In the genomic region with DNA sequence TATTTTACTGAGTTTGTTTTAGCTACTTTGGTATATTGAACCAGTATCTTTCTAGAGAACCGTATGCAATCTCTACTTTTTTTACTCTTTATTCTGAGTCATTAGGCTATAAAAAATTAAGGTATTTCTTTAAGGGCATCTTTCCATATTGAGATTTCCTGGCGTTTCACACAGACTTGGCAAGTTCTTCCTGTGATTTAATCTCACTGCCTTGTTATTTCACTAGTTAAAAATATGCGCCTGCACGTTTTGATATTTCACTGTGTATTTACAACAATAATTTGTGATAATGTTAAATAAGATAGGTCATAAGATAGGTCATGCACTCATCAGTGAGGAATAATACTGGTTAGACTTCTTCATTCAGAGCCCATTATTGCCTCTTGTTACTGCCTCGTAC, we compare ENCODE assay signal across 35 cellular contexts. TPM values are rescaled to one million over a fixed set of nuclear protein-coding genes. Genes with fewer than 3 reads are reported as not detected.
"Had no signal": no experiment of that assay in that cellular context is flagged by ENCODE, and none has a peak within 500 bp of the region (broad histone marks: within the 10 kb centered on the region; RNA-seq: fewer than 3 reads in every experiment).

No MANE protein-coding gene starts in this region.

- H3K36me3 ChIP-seq: adrenal gland had no signal

- H2AFZ ChIP-seq: PC-9 had no signal

- DNase-seq: activated CD4-positive, alpha-beta T cell treated with anti-CD3 and anti-CD28 coated beads for 36 hours; activated CD4-positive, alpha-beta T cell treated with anti-CD3 and anti-CD28 coated beads, Interleukin-2, amount 10 ng/mL, durations not matched to agents 7 days and 5 days; activated CD4-positive, alpha-beta T cell treated with anti-CD3 and anti-CD28 coated beads, Interleukin-2, amount 50 U/mL, for 48 hours; activated CD8-positive, alpha-beta T cell treated with anti-CD3 and anti-CD28 coated beads, Interleukin-2, amount 10 ng/mL, durations not matched to agents 7 days and 5 days; activated gamma-delta T cell treated with Interleukin-2 at 50 U/mL for 16 hours; activated naive CD4-positive, alpha-beta T cell treated with anti-CD3 and anti-CD28 coated beads for 36 hours; activated T-cell treated with anti-CD3 and anti-CD28 coated beads, Interleukin-2, amount 50 U/mL, for 24 hours; adrenal gland; caudate nucleus; cerebellar nuclear complex; NCI-H1048; NCI-H1436 treated with DMSO at 0.1 percent for 48 hours; NCI-H1694 treated with DMSO at 0.1 percent for 48 hours; NCI-H2029; NCI-H510A; NCI-H526; NCI-H748 treated with DMSO at 0.1 percent for 48 hours; NK-92 treated with Interleukin-12 subunit alpha and Interleukin-12 subunit beta, amount 100 ng/mL, for 24 hours; PC-9; SIG-M5; T-helper 1 cell; T-helper 2 cell; T-helper 9 cell had no signal

- ATAC-seq: activated CD4-positive, alpha-beta T cell treated with anti-CD3 and anti-CD28 coated beads for 36 hours; activated CD4-positive, CD25-positive, alpha-beta regulatory T cell treated with anti-CD3 and anti-CD28 coated beads, Interleukin-2, amount 50 U/mL, for 24 hours; activated CD8-positive, alpha-beta T cell treated with anti-CD3 and anti-CD28 coated beads, Interleukin-2, amount 10 ng/mL, durations not matched to agents 7 days and 5 days; activated naive CD4-positive, alpha-beta T cell treated with anti-CD3 and anti-CD28 coated beads, Interleukin-2, amount 50 U/mL, for 72 hours; Right ventricle myocardium inferior; SK-N-SH treated with all-trans-retinoic acid at 6 μM for 48 hours; WTC11 had no signal

- H3K4me3 ChIP-seq: adrenal gland, PC-9 had no signal

- H3K27ac ChIP-seq: adrenal gland, PC-9, RWPE1 had no signal

- H3K9me3 ChIP-seq: adrenal gland had no signal

- FAIRE-seq: astrocyte, bronchial epithelial cell, RCC 7860 had no signal

- H3K4me2 ChIP-seq: PC-9 had no signal

- H3K4me1 ChIP-seq: adrenal gland had no signal

- H3K27me3 ChIP-seq: adrenal gland had no signal

RNA-seq across cellular contexts. Expression of a gene that starts 16.2 kb away (rescaled TPM):
- total RNA-seq: activated CD4-positive, alpha-beta T cell treated with anti-CD3 and anti-CD28 coated beads for 36 hours; activated CD4-positive, alpha-beta T cell treated with anti-CD3 and anti-CD28 coated beads, Interleukin-2, amount 10 ng/mL, durations not matched to agents 7 days and 5 days; activated CD8-positive, alpha-beta T cell treated with anti-CD3 and anti-CD28 coated beads, Interleukin-2, amount 10 ng/mL, durations not matched to agents 7 days and 5 days; activated naive CD4-positive, alpha-beta T cell treated with anti-CD3 and anti-CD28 coated beads for 36 hours; activated T-helper 2 cell treated with anti-CD3 and anti-CD28 coated beads, Interferon-gamma antibody, Interleukin-2, Interleukin-4, amounts not matched to agents 10 μg/mL and 5 μg/mL and 100 μg/mL, durations not matched to agents 14 hours and 24 hours and 36 hours; astrocyte; bronchial epithelial cell; MCF 10A; PC-9; Right ventricle myocardium inferior; SK-MEL-5 had no signal
